Comparison of ENCODE assay signal across 8 cellular contexts in genomic region chrX:20442597-20442996, GRCh38.
DNase-seq lines count a peak whose midpoint lies in the region; ATAC-seq and TF ChIP-seq lines count a peak whose summit lies in the region.

No MANE protein-coding gene starts in this region.

- no peak overlapping the region for H3K27ac Mint-ChIP-seq in activated B cell treated with CpG ODN at 0.5 μM for 24 hours

- no peak overlapping the region for H3K4me3 Mint-ChIP-seq in activated B cell treated with CpG ODN at 0.5 μM for 24 hours

- CTCF ChIA-PET in activated B cell treated with CpG ODN at 0.5 μM for 24 hours (lab: Charles Lee): interaction anchor here (0.8 kb wide), 1 partner anchor 190 kb away, joined by 3 read pairs; no protein-coding TSS in a partner anchor

- no peak overlapping the region for H3K4me3 ChIP-seq in cardiac fibroblast (replicated peaks in 1 of 2; ENCODE audit: low read depth in 2 of 2, low read length in 2 of 2)

- POLR2A ChIA-PET in activated B cell treated with CpG ODN at 0.5 μM for 24 hours (lab: Charles Lee): no interaction called here

- no peaks in the 10 kb centered on the region for H3K27me3 Mint-ChIP-seq in activated B cell treated with CpG ODN at 0.5 μM for 24 hours

- intact Hi-C loops in activated B cell treated with CpG ODN at 0.5 μM for 24 hours (cut with micrococcal nuclease): loop anchor here (1.0 to 10.0 kb wide), 6 partner anchors 67 to 535 kb away; no protein-coding TSS in a partner anchor

- no peaks in the 10 kb centered on the region for H3K9me3 Mint-ChIP-seq in activated B cell treated with CpG ODN at 0.5 μM for 24 hours

- no peaks in the 10 kb centered on the region for H3K36me3 Mint-ChIP-seq in activated B cell treated with CpG ODN at 0.5 μM for 24 hours (ENCODE audit: low read depth)

- H3K4me1 Mint-ChIP-seq in activated B cell treated with CpG ODN at 0.5 μM for 24 hours: no peaks in the 10 kb centered on the region

- TF ChIP-seq CTCF in GM12873 (IDR thresholded peaks at IDR 0.05; ENCODE audit: insufficient read depth, low read depth, low read length, missing control alignments): peak; percentile 81
- no peak for TF ChIP-seq CTCF in activated B cell treated with CpG ODN at 0.5 μM for 24 hours (IDR thresholded peaks at IDR 0.05)
- TF ChIP-seq CTCF in cardiac fibroblast (IDR thresholded peaks at IDR 0.05; ENCODE audit: low read depth, low read length): peak; percentile 49

- peak; percentile 28 for DNase-seq in NCI-H2227 treated with DMSO at 0.1 percent for 48 hours (lab: John Stamatoyannopoulos, UW)
- DNase-seq in activated B cell treated with CpG ODN at 0.5 μM for 24 hours: peak; percentile 61
- DNase-seq in cardiac fibroblast (ENCODE audit: low read depth in 2 of 2): peak; percentile 87 to 89
- DNase-seq in kidney glomerular epithelial cell (lab: John Stamatoyannopoulos, UW): peak; percentile 19
- peak; percentile 72 for DNase-seq in stimulated activated CD4-positive, alpha-beta T cell treated with anti-CD3 and anti-CD28 coated beads, Interleukin-2, amount 100 ng/mL, for 4 hours (ENCODE audit: low read depth)

- ATAC-seq in HG03064 (IDR thresholded peaks at IDR 0.05; ENCODE audit: low read depth, unreplicated experiment): peak; percentile 64
- ATAC-seq in activated B cell treated with CpG ODN at 0.5 μM for 24 hours (ENCODE audit: low read depth): peak; percentile 80
- ATAC-seq in HG02798 (IDR thresholded peaks at IDR 0.05; ENCODE audit: poor library complexity, unreplicated experiment): no peak

Comparison
In these comparisons a context has a peak if more than half of its experiments do, and no peak if none do; other contexts are left out.
1. DNase-seq: peak in every context shown above with its lines; median percentile 88 in cardiac fibroblast; 72 in stimulated activated CD4-positive, alpha-beta T cell treated with anti-CD3 and anti-CD28 coated beads, Interleukin-2, amount 100 ng/mL, for 4 hours; 61 in activated B cell treated with CpG ODN at 0.5 μM for 24 hours; 28 in NCI-H2227 treated with DMSO at 0.1 percent for 48 hours; 19 in kidney glomerular epithelial cell.